Comparison of ENCODE assay signal across 24 cellular contexts in the genomic region with DNA sequence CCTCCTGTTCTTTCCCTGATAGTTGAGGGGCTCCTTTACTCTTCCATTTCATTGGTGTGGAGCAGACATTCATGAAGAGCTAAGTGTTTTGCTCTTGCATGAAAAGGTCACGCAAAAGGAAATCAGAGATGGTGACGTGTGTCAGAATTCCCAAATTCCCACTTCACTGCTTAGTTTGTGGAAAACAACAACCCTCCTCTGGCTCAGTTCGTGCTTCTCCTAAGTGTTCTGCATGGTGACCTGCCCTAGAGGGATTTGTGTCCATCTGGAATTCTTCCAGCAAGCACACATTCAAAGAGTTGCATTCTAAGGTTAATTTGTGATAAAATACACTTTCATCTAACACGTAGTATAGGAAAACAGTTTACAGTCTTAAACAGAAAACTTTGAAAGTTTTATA.
"Had no signal": no experiment of that assay in that cellular context is flagged by ENCODE, and none has a peak within 500 bp of the region (broad histone marks: within the 10 kb centered on the region; RNA-seq: fewer than 3 reads in every experiment).

No MANE protein-coding gene starts in this region.

- DNase-seq: foreskin fibroblast; heart left ventricle; kidney; mucosa of descending colon; naive B cell; right lobe of liver; stimulated activated CD4-positive, alpha-beta T cell treated with anti-CD3 and anti-CD28 coated beads, Interleukin-12 subunit alpha, Interleukin-12 subunit beta, amount 100 ng/mL, for 4 hours; stimulated activated CD4-positive, alpha-beta T cell treated with anti-CD3 and anti-CD28 coated beads, Interleukin-1b, Interleukin-23, amount 100 ng/mL, for 48 hours; stimulated activated CD4-positive, alpha-beta T cell treated with anti-CD3 and anti-CD28 coated beads, Interleukin-4, amount 100 ng/mL, for 1 hour; stimulated activated CD8-positive, alpha-beta memory T cell treated with anti-CD3 and anti-CD28 coated beads, Interleukin-4, amount 100 ng/mL, for 48 hours; stimulated activated naive CD4-positive, alpha-beta T cell; stimulated activated naive CD8-positive, alpha-beta T cell treated with anti-CD3 and anti-CD28 coated beads, Interleukin-15, amount 100 ng/mL, for 72 hours; transverse colon; upper lobe of right lung; uterus had no signal

- H3K4me2 ChIP-seq: hepatocyte, smooth muscle cell had no signal

- H3K4me3 ChIP-seq: coronary artery, gastroesophageal sphincter, heart left ventricle, hepatocyte, lung, mucosa of descending colon, prostate gland, right lobe of liver, smooth muscle cell, suprapubic skin, transverse colon, upper lobe of right lung, uterus had no signal

- H3K9me3 ChIP-seq: gastroesophageal sphincter, mucosa of descending colon, prostate gland, right lobe of liver, suprapubic skin, transverse colon, upper lobe of right lung, uterus had no signal

- H3K79me2 ChIP-seq: hepatocyte had no signal

- H3K27me3 ChIP-seq: gastroesophageal sphincter, heart left ventricle, hepatocyte, right lobe of liver, suprapubic skin, transverse colon, upper lobe of right lung, uterus had no signal

- H3K36me3 ChIP-seq: gastroesophageal sphincter, heart left ventricle, prostate gland, right lobe of liver, suprapubic skin, transverse colon, upper lobe of right lung, uterus had no signal

- H3K27ac ChIP-seq: coronary artery, gastroesophageal sphincter, heart left ventricle, hepatocyte, prostate gland, right lobe of liver, suprapubic skin, transverse colon, upper lobe of right lung, uterus had no signal

- H3K4me1 ChIP-seq: gastroesophageal sphincter, heart left ventricle, prostate gland, right lobe of liver, suprapubic skin, transverse colon, upper lobe of right lung, uterus had no signal

- FAIRE-seq: kidney had no signal

- ATAC-seq: esophagus mucosa; gastroesophageal sphincter; mucosa of descending colon; natural killer cell treated with Interleukin-12 subunit alpha and Interleukin-12 subunit beta and Interleukin-15 and Interleukin-18, amount 100 ng/mL, for 72 hours; right lobe of liver; stimulated activated naive CD8-positive, alpha-beta T cell treated with anti-CD3 and anti-CD28 coated beads, Interleukin-15, amount 100 ng/mL, for 72 hours; upper lobe of right lung had no signal
